Comparison of ENCODE assay signal across 9 cellular contexts in genomic region chr5:138953370-138954256, GRCh38.
A peak's percentile ranks its signal among the peaks of the same experiment; 100 is the strongest.
DNase-seq lines count a peak whose midpoint lies in the region; ATAC-seq lines count a peak whose summit lies in the region.
"Had no signal": no experiment of that assay in that cellular context is flagged by ENCODE, and none has a peak within 500 bp of the region (broad histone marks: within the 10 kb centered on the region; RNA-seq: fewer than 3 reads in every experiment).

No MANE protein-coding gene starts in this region.

- in situ Hi-C loops in HAP-1 (cut with MboI; ENCODE audit: low sequenced_read_pairs): no loop called here

- peak overlapping the region; percentile 75 for H3K9ac ChIP-seq in BLaER1

- intact Hi-C loops in cardiac septum (cut with DNase I): loop anchor here (1.0 to 2.0 kb wide), 2 partner anchors 21 to 25 kb away; no protein-coding TSS in a partner anchor

- H3K27ac Mint-ChIP-seq in activated naive CD4-positive, alpha-beta T cell treated with anti-CD3 and anti-CD28 coated beads, Interleukin-2, amount 50 U/mL, for 72 hours: peak overlapping the region in 1 of 2 donors; percentile 57

- H3K4me1 ChIP-seq in BLaER1 (peaks cover 72% of the 10 kb centered on the region), HAP-1 (no peaks in the 10 kb centered on the region)

- peak; percentile 70 for ATAC-seq in GM18907 (IDR thresholded peaks at IDR 0.05; ENCODE audit: unreplicated experiment)
- ATAC-seq in activated naive CD4-positive, alpha-beta T cell treated with anti-CD3 and anti-CD28 coated beads, Interleukin-2, amount 50 U/mL, for 72 hours: peak; percentile 34 to 54
- ATAC-seq: HCT116 had no signal

- H3K36me3 Mint-ChIP-seq in activated naive CD4-positive, alpha-beta T cell treated with anti-CD3 and anti-CD28 coated beads, Interleukin-2, amount 50 U/mL, for 72 hours: no peaks in the 10 kb centered on the region

- no peaks in the 10 kb centered on the region for H3K9me3 Mint-ChIP-seq in activated naive CD4-positive, alpha-beta T cell treated with anti-CD3 and anti-CD28 coated beads, Interleukin-2, amount 50 U/mL, for 72 hours

- DNase-seq in NCI-H187 (lab: John Stamatoyannopoulos, UW) (peak; percentile 39 to 70), cardiac septum (ENCODE audit: low spot score) (peak; percentile 95), pons (ENCODE audit: low spot score) (peak; percentile 93), HCEC 1CT (no peak), HAP-1 (ENCODE audit: low spot score in 2 of 2) (no peak)
- no peak for DNase-seq in activated naive CD4-positive, alpha-beta T cell treated with anti-CD3 and anti-CD28 coated beads, Interleukin-2, amount 50 U/mL, for 72 hours (ENCODE audit: low spot score in 2 of 2)

- peak overlapping the region; percentile 26; the same call in 1 of the 2 replicates for H3K4me3 ChIP-seq in BLaER1
- H3K4me3 ChIP-seq in HAP-1: no peak overlapping the region

- no peaks in the 10 kb centered on the region for H4K20me1 ChIP-seq in BLaER1

- peak overlapping the region; percentile 84 for H3K4me2 ChIP-seq in BLaER1

- H3K27me3 ChIP-seq in BLaER1 (no peaks in the 10 kb centered on the region), HAP-1 (ENCODE audit: low read depth) (no peaks in the 10 kb centered on the region)

- H3K36me3 ChIP-seq in BLaER1: no peaks in the 10 kb centered on the region
- no peaks in the 10 kb centered on the region for H3K36me3 ChIP-seq in HAP-1 (replicated peaks)

- H3K9me3 ChIP-seq in BLaER1 (no peaks in the 10 kb centered on the region), HAP-1 (no peaks in the 10 kb centered on the region)

- peak overlapping the region; percentile 89 for H3K27ac ChIP-seq in BLaER1

Comparison
In these comparisons a context has a peak if more than half of its experiments do, and no peak if none do; other contexts are left out.
1. DNase-seq: peak in NCI-H187 (2 of 2), cardiac septum (single experiment) and pons (single experiment); none in activated naive CD4-positive, alpha-beta T cell treated with anti-CD3 and anti-CD28 coated beads, Interleukin-2, amount 50 U/mL, for 72 hours (0 of 2), HCEC 1CT (single experiment) and HAP-1 (0 of 2).